In genomic region chr17:8151641-8152111, GRCh38 we compare ENCODE assay signal across 8 cellular contexts. TPM values are rescaled to one million over a fixed set of nuclear protein-coding genes. Genes with fewer than 3 reads are reported as not detected.
A peak's percentile ranks its signal among the peaks of the same experiment; 100 is the strongest.
DNase-seq lines count a peak whose midpoint lies in the region; ATAC-seq, FAIRE-seq and TF ChIP-seq lines count a peak whose summit lies in the region.

No MANE protein-coding gene starts in this region.

- H3K4me1 ChIP-seq in mesendoderm (ENCODE audit: control insufficient read depth, low read depth, low read length) (peaks cover 18% of the 10 kb centered on the region), tibial nerve (peaks cover 3 to 56% (median 34%) of the 10 kb centered on the region in 4 donors)

- no peak overlapping the region for H2AK5ac ChIP-seq in mesendoderm (ENCODE audit: low read length)

- H3K36me3 ChIP-seq in SU-DHL-6 (ENCODE audit: low read length), result no peaks in the 10 kb centered on the region
- peaks cover 2% of the 10 kb centered on the region for H3K36me3 ChIP-seq in mesendoderm (ENCODE audit: control insufficient read depth, insufficient read depth, low read length)
- peaks cover 25 to 45% (median 34%) of the 10 kb centered on the region in 3 donors for H3K36me3 ChIP-seq in tibial nerve

- peaks cover 27% of the 10 kb centered on the region for H3K4me1 Mint-ChIP-seq in endothelial cell (ENCODE audit: unreplicated experiment)

- DNase-seq in G401 (ENCODE audit: low spot score) (peak; percentile 73), endothelial cell (ENCODE audit: low spot score) (peak; percentile 46), mesendoderm (peak; percentile 69), tibial nerve (ENCODE audit: low spot score in 2 of 2) (peak; percentile 77 to 88), H54 (ENCODE audit: insufficient read length, low spot score) (no peak)

- H3K23ac ChIP-seq in mesendoderm (ENCODE audit: low read length), result no peak overlapping the region

- peak overlapping the region; percentile 87 for H3K56ac ChIP-seq in mesendoderm (ENCODE audit: low read length)

- no peak overlapping the region for H4K8ac ChIP-seq in mesendoderm (ENCODE audit: low read depth, low read length)

- H3K18ac ChIP-seq in mesendoderm (ENCODE audit: low read length), result no peak overlapping the region

- H2BK15ac ChIP-seq in mesendoderm (replicated peaks; ENCODE audit: low read depth), result no peak overlapping the region

- TF ChIP-seq POLR2A in tibial nerve (IDR thresholded peaks at IDR 0.05), result no peak
- no peak for TF ChIP-seq POLR2A in H54 (IDR thresholded peaks at IDR 0.05; ENCODE audit: low read depth, low read length)

- H3K4me3 ChIP-seq in SU-DHL-6 (ENCODE audit: insufficient read depth, low read length, poor library complexity, severe bottlenecking) (peak overlapping the region; percentile 62), mesendoderm (ENCODE audit: low read length) (peak overlapping the region; percentile 60), tibial nerve (peak overlapping the region; percentile 75 to 92 (median 86))

- TF ChIP-seq CTCF in 22Rv1 (IDR thresholded peaks at IDR 0.05) (no peak), SU-DHL-6 (IDR thresholded peaks at IDR 0.05; ENCODE audit: insufficient read depth, low read length, poor library complexity, severe bottlenecking) (no peak), endothelial cell (IDR thresholded peaks at IDR 0.05; ENCODE audit: unreplicated experiment) (no peak), tibial nerve (IDR thresholded peaks at IDR 0.05) (no peak)

- ATAC-seq in GM19328 (IDR thresholded peaks at IDR 0.05; ENCODE audit: unreplicated experiment), result no peak

- no peaks in the 10 kb centered on the region for H4K20me1 ChIP-seq in SU-DHL-6 (ENCODE audit: low read depth, low read length)

- H3K27ac ChIP-seq in 22Rv1 (peak overlapping the region; percentile 97), SU-DHL-6 (ENCODE audit: low read depth, low read length) (peak overlapping the region; percentile 18; the same call in 1 of the 2 replicates), mesendoderm (ENCODE audit: low read depth, low read length) (no peak overlapping the region), tibial nerve (peak overlapping the region; percentile 98 to 100 (median 100))

- no peak overlapping the region for H2AFZ ChIP-seq in SU-DHL-6 (ENCODE audit: low read depth, low read length, severe bottlenecking)

- no peaks in the 10 kb centered on the region for H3K9me2 ChIP-seq in SU-DHL-6 (replicated peaks; ENCODE audit: insufficient read depth, low read length)

- peak overlapping the region; percentile 39 for H3K4ac ChIP-seq in mesendoderm (ENCODE audit: low read depth, low read length)

- peak overlapping the region; percentile 67 for H3K4me2 ChIP-seq in SU-DHL-6 (ENCODE audit: low read depth, low read length, poor library complexity, severe bottlenecking)
- H3K4me2 ChIP-seq in mesendoderm (ENCODE audit: low read length), result peak overlapping the region; percentile 81

- peaks cover 12% of the 10 kb centered on the region for H3K79me1 ChIP-seq in mesendoderm (ENCODE audit: low read length)

- peaks cover 30% of the 10 kb centered on the region for H3K27me3 Mint-ChIP-seq in endothelial cell (ENCODE audit: unreplicated experiment)

- in situ Hi-C loops in G401 (cut with HindIII; ENCODE audit: low sequenced_read_pairs), result no loop called here

- H3K79me2 ChIP-seq in SU-DHL-6 (ENCODE audit: insufficient read depth, low read length) (peaks cover 8% of the 10 kb centered on the region; the same call in 1 of the 2 replicates), mesendoderm (ENCODE audit: control insufficient read depth, insufficient read depth, low read length) (peaks cover 2% of the 10 kb centered on the region)

- H3K9ac ChIP-seq in SU-DHL-6 (ENCODE audit: low read length) (peak overlapping the region; percentile 70), mesendoderm (ENCODE audit: low read length) (peak overlapping the region; percentile 81)

- no peak overlapping the region for H2BK120ac ChIP-seq in mesendoderm (ENCODE audit: low read depth, low read length)

- no peak overlapping the region for H4K5ac ChIP-seq in mesendoderm (ENCODE audit: low read length)

- no peak overlapping the region for H2BK5ac ChIP-seq in mesendoderm (ENCODE audit: low read length)

- 0 out of 2 replicates have a peak, but pooled peaks cover 3% of the 10 kb centered on the region for H3F3A ChIP-seq in SU-DHL-6 (ENCODE audit: insufficient read depth)

- WGBS in mesendoderm (ENCODE audit: extremely low coverage, insufficient coverage, low lambda C conversion rate), result no CpG with 5 or more reads among the region's 22 CpGs
- 1 to 2% methylated on average over 22 of the region's 22 CpGs for WGBS in tibial nerve, 2 donors

- peaks cover 14% of the 10 kb centered on the region for H3K36me3 Mint-ChIP-seq in endothelial cell (ENCODE audit: low read depth, unreplicated experiment)

- peak in 1 of 2 donors; percentile 9 for TF ChIP-seq EP300 in tibial nerve (IDR thresholded peaks at IDR 0.05)

- H3K9me3 ChIP-seq in SU-DHL-6 (ENCODE audit: insufficient read depth, low read length) (no peaks in the 10 kb centered on the region), tibial nerve (no peaks in the 10 kb centered on the region)

- FAIRE-seq in H54 (lab: Jason Lieb, UNC), result no peak

- H3K27me3 ChIP-seq in SU-DHL-6 (ENCODE audit: low read length) (no peaks in the 10 kb centered on the region), mesendoderm (ENCODE audit: insufficient read depth, low read length, poor library complexity) (no peaks in the 10 kb centered on the region), tibial nerve (no peaks in the 10 kb centered on the region)

- peak overlapping the region; percentile 97 for H3K4me3 Mint-ChIP-seq in endothelial cell (ENCODE audit: unreplicated experiment)

- H3K27ac Mint-ChIP-seq in endothelial cell (ENCODE audit: unreplicated experiment), result peak overlapping the region; percentile 97

- H3K9me3 Mint-ChIP-seq in endothelial cell (ENCODE audit: unreplicated experiment), result no peaks in the 10 kb centered on the region

RNA-seq across cellular contexts. Expression of gene PER1, which starts 0.5 kb away (rescaled TPM):
- 29.0 and 34.0 TPM in 2 replicates for total RNA-seq in G401 (2014; rRNA removed; shearing (Covaris generic))
- total RNA-seq in endothelial cell (ENCODE audit: unreplicated experiment) (30.0 TPM), tibial nerve (100 to 1,000 TPM; 157 to 328 (median 204) TPM)
- 10.0 TPM for polyA plus RNA-seq in mesendoderm (2013, experiment 1 of 2)
- polyA plus RNA-seq in mesendoderm (2013, experiment 2 of 2), result 10.0 TPM

RNA-seq across cellular contexts. Expression of gene VAMP2, which starts 11.1 kb away (rescaled TPM):
- 1.0 and 1.4 TPM in 2 replicates for total RNA-seq in G401 (2014; rRNA removed; shearing (Covaris generic))
- total RNA-seq in endothelial cell (ENCODE audit: unreplicated experiment), result 19.8 TPM
- polyA plus RNA-seq in mesendoderm (2013, experiment 1 of 2), result 14.1 TPM
- polyA plus RNA-seq in mesendoderm (2013, experiment 2 of 2), result 14.0 TPM
- 10 to 100 TPM; 48.0 to 72.1 (median 59.0) TPM for total RNA-seq in tibial nerve

RNA-seq across cellular contexts. Expression of gene TMEM107, which starts 24.5 kb away (rescaled TPM):
- total RNA-seq in G401 (2014; rRNA removed; shearing (Covaris generic)), result 37.8 and 60.6 TPM in 2 replicates
- total RNA-seq in endothelial cell (ENCODE audit: unreplicated experiment) (14.6 TPM), tibial nerve (10 to 100 TPM; 28.2 to 47.1 (median 38.2) TPM)
- polyA plus RNA-seq in mesendoderm (2013, experiment 1 of 2), result 3.7 TPM
- polyA plus RNA-seq in mesendoderm (2013, experiment 2 of 2), result 3.5 TPM

RNA-seq across cellular contexts. Expression of gene HES7, which starts 27.8 kb away (rescaled TPM):
- 1.1 and 3.9 TPM in 2 replicates for total RNA-seq in G401 (2014; rRNA removed; shearing (Covaris generic))
- 3.3 TPM for total RNA-seq in endothelial cell (ENCODE audit: unreplicated experiment)
- polyA plus RNA-seq in mesendoderm (2013, experiment 1 of 2), result 0.10 TPM
- polyA plus RNA-seq in mesendoderm (2013, experiment 2 of 2), result 0.17 TPM
- 1 to 10 TPM in 1 of 4 donors, not detected in 3; 2.1 TPM for total RNA-seq in tibial nerve

RNA-seq across cellular contexts. Expression of gene ALOXE3, which starts 33.4 kb away (rescaled TPM):
- total RNA-seq in G401 (2014; rRNA removed; shearing (Covaris generic)), result 0.85 TPM in 1 of 2 replicates, not detected in the other
- total RNA-seq in endothelial cell (ENCODE audit: unreplicated experiment) (not detected), tibial nerve (not detected)
- polyA plus RNA-seq in mesendoderm (2013, experiment 1 of 2), result 0.06 TPM
- 0.04 TPM for polyA plus RNA-seq in mesendoderm (2013, experiment 2 of 2)
